ENCODE assay signal across 8 cellular contexts in the genomic region with DNA sequence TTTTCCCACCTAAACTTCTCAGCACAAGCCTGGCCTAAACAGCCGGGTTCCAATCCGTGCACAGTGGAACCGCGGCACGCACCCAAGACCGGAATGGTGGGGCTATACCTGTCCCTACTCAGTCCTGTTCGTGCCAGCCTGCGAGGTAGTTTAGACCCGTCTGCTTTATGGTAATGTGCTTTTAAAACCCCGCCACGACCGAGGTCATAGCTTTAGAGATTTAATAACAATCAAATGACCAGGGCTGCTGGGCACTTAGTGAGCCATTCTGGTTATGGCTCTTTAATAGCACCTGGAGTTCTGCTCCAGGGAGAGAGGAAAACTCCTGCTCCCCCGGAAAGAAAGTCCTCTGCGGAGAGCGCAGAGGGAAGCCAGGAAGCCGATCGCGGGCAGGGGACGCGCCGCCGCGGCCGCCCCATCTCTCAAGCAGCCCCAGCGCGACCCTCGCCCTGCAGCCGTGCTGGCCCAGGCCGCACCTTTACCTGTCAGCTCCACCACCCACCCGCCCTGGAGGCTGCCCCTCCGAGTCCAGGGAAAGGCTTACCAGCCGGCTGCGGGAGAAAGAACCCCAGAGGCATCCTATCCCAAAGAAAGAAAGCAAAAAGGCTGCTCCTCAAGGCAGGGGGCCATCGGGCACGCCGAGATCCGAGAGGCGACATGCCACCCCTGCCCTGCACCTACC. TPM values are rescaled to one million over a fixed set of nuclear protein-coding genes. Genes with fewer than 3 reads are reported as not detected.
DNase-seq lines count a peak whose midpoint lies in the region; ATAC-seq, FAIRE-seq and TF ChIP-seq lines count a peak whose summit lies in the region.

No MANE protein-coding gene starts in this region.

- H3K27ac ChIP-seq in coronary artery (peak overlapping the region; percentile 82 to 86), left lung (peak overlapping the region; percentile 89 to 91)

- peak; percentile 28 for ATAC-seq in GM21528 (IDR thresholded peaks at IDR 0.05; ENCODE audit: low FRiP score, unreplicated experiment)
- peak; percentile 47 for ATAC-seq in WTC11
- ATAC-seq in left lung = peak; percentile 55

- H3K4me1 ChIP-seq in left lung = peaks cover 0 to 33% of the 10 kb centered on the region in 2 donors

- H3K4me1 Mint-ChIP-seq in WTC11 = peaks cover 39% of the 10 kb centered on the region

- peak overlapping the region; percentile 92 for H3K4me3 Mint-ChIP-seq in WTC11

- H3K4me3 ChIP-seq in coronary artery (peak overlapping the region; percentile 85), left lung (peak overlapping the region; percentile 73 to 92)

- DNase-seq in ELR (ENCODE audit: low read depth) = peak; percentile 60
- DNase-seq in HTR-8/SVneo (ENCODE audit: insufficient read length, low spot score) = peak; percentile 58
- DNase-seq in WTC11 (ENCODE audit: low spot score) = peak; percentile 61
- no peak for DNase-seq in coronary artery (ENCODE audit: low spot score)
- DNase-seq in left lung = peak; percentile 47 to 88
- DNase-seq in stimulated activated CD4-positive, alpha-beta T cell treated with anti-CD3 and anti-CD28 coated beads, Interleukin-4, amount 100 ng/mL, for 24 hours = peak; percentile 27
- DNase-seq in NCI-H1048 (lab: John Stamatoyannopoulos, UW) = no peak

- intact Hi-C loops in left lung (cut with DNase I) = no loop called here

- TF ChIP-seq CTCF in WTC11 (IDR thresholded peaks at IDR 0.05) (no peak), coronary artery (IDR thresholded peaks at IDR 0.05) (no peak), left lung (IDR thresholded peaks at IDR 0.05) (no peak)

- peak overlapping the region; percentile 93 for H3K27ac Mint-ChIP-seq in WTC11

- POLR2A ChIA-PET in WTC11 (lab: Charles Lee) = interaction anchor here (0.6 to 1.6 kb wide), 14 partner anchors 8 to 992 kb away, joined by 3 to 9 read pairs (median 4); no protein-coding TSS in a partner anchor

- H3K27me3 ChIP-seq in left lung = no peaks in the 10 kb centered on the region

- CTCF ChIA-PET in WTC11 (lab: Charles Lee) = interaction anchor here (0.9 to 2.8 kb wide), 4 partner anchors 55 to 207 kb away, joined by 3 to 18 read pairs (median 3); a partner anchor contains a TSS

- H3K9me3 Mint-ChIP-seq in WTC11 = no peaks in the 10 kb centered on the region

- FAIRE-seq in HTR-8/SVneo (lab: Jason Lieb, UNC) = peak; percentile 83

- no peaks in the 10 kb centered on the region for H3K36me3 ChIP-seq in left lung

- H3K9me3 ChIP-seq in left lung = no peaks in the 10 kb centered on the region

- H3K36me3 Mint-ChIP-seq in WTC11 = no peaks in the 10 kb centered on the region

- H3K27me3 Mint-ChIP-seq in WTC11 (ENCODE audit: low read depth) = peaks cover 20% of the 10 kb centered on the region

TF ChIP-seq in WTC11, 78 proteins besides CTCF, POLR2A, EP300 and RAD21:
- TF ChIP-seq PRRX2 (CRISPR knock-in tag; IDR thresholded peaks at IDR 0.05) (no peak), CREB1 (CRISPR knock-in tag; IDR thresholded peaks at IDR 0.05) (no peak), JUN (CRISPR knock-in tag; IDR thresholded peaks at IDR 0.05) (0 out of 2 replicates have a peak, but pooled peaks have one; percentile 4)
- TF ChIP-seq, protein P1, sequence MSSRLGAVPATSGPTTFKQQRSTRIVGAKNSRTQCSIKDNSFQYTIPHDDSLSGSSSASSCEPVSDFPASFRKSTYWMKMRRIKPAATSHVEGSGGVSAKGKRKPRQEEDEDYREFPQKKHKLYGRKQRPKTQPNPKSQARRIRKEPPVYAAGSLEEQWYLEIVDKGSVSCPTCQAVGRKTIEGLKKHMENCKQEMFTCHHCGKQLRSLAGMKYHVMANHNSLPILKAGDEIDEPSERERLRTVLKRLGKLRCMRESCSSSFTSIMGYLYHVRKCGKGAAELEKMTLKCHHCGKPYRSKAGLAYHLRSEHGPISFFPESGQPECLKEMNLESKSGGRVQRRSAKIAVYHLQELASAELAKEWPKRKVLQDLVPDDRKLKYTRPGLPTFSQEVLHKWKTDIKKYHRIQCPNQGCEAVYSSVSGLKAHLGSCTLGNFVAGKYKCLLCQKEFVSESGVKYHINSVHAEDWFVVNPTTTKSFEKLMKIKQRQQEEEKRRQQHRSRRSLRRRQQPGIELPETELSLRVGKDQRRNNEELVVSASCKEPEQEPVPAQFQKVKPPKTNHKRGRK (CRISPR knock-in tag; IDR thresholded peaks at IDR 0.05; ENCODE audit: borderline replicate concordance) = no peak

RNA-seq across cellular contexts. Expression of a gene that starts 0.5 kb away (rescaled TPM):
- 20.1 to 23.9 TPM (median 21.5 TPM) in 3 replicates for total RNA-seq in WTC11 (2021)
- total RNA-seq in left lung = 10 to 100 TPM; 20.2 to 24.9 TPM

Comparison
In these comparisons a context has a peak if more than half of its experiments do, and no peak if none do; other contexts are left out.
1. DNase-seq: peak in ELR (single experiment), HTR-8/SVneo (single experiment), WTC11 (single experiment), left lung (2 of 2) and stimulated activated CD4-positive, alpha-beta T cell treated with anti-CD3 and anti-CD28 coated beads, Interleukin-4, amount 100 ng/mL, for 24 hours (single experiment); none in coronary artery (single experiment) and NCI-H1048 (single experiment).
2. Peak in every context shown above with its lines, with median percentiles within 50 percentile points of each other: ATAC-seq.